In genomic region chr11:102112654-102112926, GRCh38 we compare ENCODE assay signal across 1 cellular context.
TF ChIP-seq lines count a peak whose summit lies in the region.

No MANE protein-coding gene starts in this region.

TF ChIP-seq in H1, 55 proteins besides CTCF, POLR2A, EP300 and RAD21 (continued from another document):
- TF ChIP-seq CHD2 (IDR thresholded peaks at IDR 0.05; ENCODE audit: low read length) = no peak
- TF ChIP-seq HDAC2 (IDR thresholded peaks at IDR 0.05; ENCODE audit: borderline replicate concordance in 1 of 2, low read depth in 2 of 2, low read length in 2 of 2) = no peak
- no peak for TF ChIP-seq TCF12 (IDR thresholded peaks at IDR 0.05; ENCODE audit: low read depth, low read length)
- TF ChIP-seq TAF1 (IDR thresholded peaks at IDR 0.05; ENCODE audit: low read depth, low read length) = no peak
- TF ChIP-seq CHD7 (IDR thresholded peaks at IDR 0.05; ENCODE audit: insufficient replicate concordance, low read length) = no peak
- TF ChIP-seq ATF2 (IDR thresholded peaks at IDR 0.05; ENCODE audit: low read length) = no peak
TF ChIP-seq in H1: peak in this region for 0.
